ENCODE assay signal across 9 cellular contexts in the genomic region with DNA sequence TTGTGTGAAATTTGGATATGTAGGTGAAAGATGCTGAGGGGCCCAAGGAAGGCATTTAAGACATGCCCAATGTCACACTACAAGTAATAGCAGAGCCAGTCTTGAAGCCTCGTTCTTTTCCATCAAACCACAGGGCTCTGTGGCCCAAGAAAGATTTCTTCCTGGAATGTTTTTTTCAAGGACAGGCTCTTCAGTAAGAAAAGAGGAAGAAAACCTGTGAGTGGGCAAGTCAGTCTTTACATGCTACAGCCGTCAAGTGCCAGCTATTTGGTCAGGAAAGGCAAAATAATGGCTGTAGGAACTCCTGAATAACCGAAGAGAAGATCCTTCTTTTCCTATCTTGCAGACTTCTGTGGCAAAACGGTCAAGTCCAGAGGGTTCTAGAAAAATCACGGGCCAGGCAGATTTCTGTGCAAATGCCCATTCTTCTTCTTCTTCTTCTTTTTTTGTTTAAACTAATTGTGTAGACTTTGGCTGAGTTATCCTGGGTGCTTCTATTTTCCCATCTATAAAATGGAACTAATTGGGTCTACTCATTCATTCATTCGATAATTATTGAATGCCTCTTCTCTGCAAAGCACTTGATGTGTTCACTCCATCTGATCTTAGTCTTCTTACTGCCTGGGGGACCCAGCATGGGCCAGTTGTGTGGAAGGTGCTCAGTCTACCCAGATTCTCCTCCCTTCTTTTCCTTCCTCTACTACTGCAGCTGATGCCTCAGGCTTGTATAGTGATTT. TPM values are rescaled to one million over a fixed set of nuclear protein-coding genes. Genes with fewer than 3 reads are reported as not detected.
A peak's percentile ranks its signal among the peaks of the same experiment; 100 is the strongest.
DNase-seq lines count a peak whose midpoint lies in the region; TF ChIP-seq lines count a peak whose summit lies in the region.
"Had no signal": no experiment of that assay in that cellular context is flagged by ENCODE, and none has a peak within 500 bp of the region (broad histone marks: within the 10 kb centered on the region; RNA-seq: fewer than 3 reads in every experiment).

No MANE protein-coding gene starts in this region.

- no peak for DNase-seq in CD4-positive, alpha-beta memory T cell
- no peak for DNase-seq in SJCRH30
- no peak for DNase-seq in fibroblast of pulmonary artery (ENCODE audit: low read depth)
- no peak for DNase-seq in NOMO-1 treated with DMSO at 0.1 percent for 48 hours (lab: John Stamatoyannopoulos, UW; ENCODE audit: unreplicated experiment)
- DNase-seq in HAP-1 (ENCODE audit: low spot score in 2 of 2) = no peak
- no peak for DNase-seq in GM13977 (ENCODE audit: low spot score)
- DNase-seq in immature natural killer cell = no peak
- DNase-seq: NCI-H510A treated with DMSO at 0.1 percent for 48 hours had no signal

- no peak overlapping the region for H3K4me3 ChIP-seq in CD4-positive, alpha-beta memory T cell (ENCODE audit: low read length in 2 of 2)
- H3K4me3 ChIP-seq in SJCRH30 (peak overlapping the region; percentile 79), fibroblast of pulmonary artery (replicated peaks; ENCODE audit: low read depth, low read length) (peak overlapping the region; percentile 26), rectal smooth muscle tissue (ENCODE audit: low read length) (peak overlapping the region; percentile 44), HAP-1 (no peak overlapping the region)

- in situ Hi-C loops in HAP-1 (cut with MboI; ENCODE audit: low sequenced_read_pairs) (no loop called here), GM13977 (cut with MboI; ENCODE audit: low pct_unique_long_range_greater_than_20kb, low sequenced_read_pairs, unreplicated experiment) (no loop called here)

- no peaks in the 10 kb centered on the region for H3K9me3 ChIP-seq in CD4-positive, alpha-beta memory T cell (ENCODE audit: control insufficient read depth in 1 of 2, low read length in 2 of 2)
- H3K9me3 ChIP-seq in SJCRH30 (replicated peaks) (no peaks in the 10 kb centered on the region), HAP-1 (no peaks in the 10 kb centered on the region)

- no peaks in the 10 kb centered on the region for H3K36me3 ChIP-seq in CD4-positive, alpha-beta memory T cell (ENCODE audit: insufficient read depth, low read length)
- H3K36me3 ChIP-seq in SJCRH30 (peaks cover 21% of the 10 kb centered on the region), rectal smooth muscle tissue (ENCODE audit: control insufficient read depth, insufficient read depth, low read length) (no peaks in the 10 kb centered on the region), HAP-1 (replicated peaks) (peaks cover 30% of the 10 kb centered on the region)

- peaks cover 39% of the 10 kb centered on the region for H3K4me1 ChIP-seq in CD4-positive, alpha-beta memory T cell (ENCODE audit: insufficient read depth, low read length)
- H3K4me1 ChIP-seq in SJCRH30 = peaks cover 54% of the 10 kb centered on the region
- peaks cover 28% of the 10 kb centered on the region for H3K4me1 ChIP-seq in rectal smooth muscle tissue (ENCODE audit: control insufficient read depth, insufficient read depth, low read length)
- H3K4me1 ChIP-seq in HAP-1 = peaks cover 58% of the 10 kb centered on the region

- TF ChIP-seq CTCF in fibroblast of pulmonary artery (IDR thresholded peaks at IDR 0.05; ENCODE audit: low read length, missing control alignments) (no peak), GM13977 (IDR thresholded peaks at IDR 0.05; ENCODE audit: extremely low read depth, insufficient read depth, missing control alignments) (no peak)

- CTCF ChIA-PET in CD4-positive, alpha-beta memory T cell (lab: Charles Lee; ENCODE audit: partially characterized antibody) = interaction anchor here (30.0 kb wide), 1 partner anchor 76 kb away, joined by 1081 read pairs; no protein-coding TSS in a partner anchor

- H3K36me3 Mint-ChIP-seq in CD4-positive, alpha-beta memory T cell = peaks cover 3 to 11% of the 10 kb centered on the region in 2 donors
- H3K36me3 Mint-ChIP-seq in immature natural killer cell = peaks cover 0 to under 1% (median 0%) of the 10 kb centered on the region in 3 donors

- H3K9ac ChIP-seq in rectal smooth muscle tissue (ENCODE audit: low read length) = no peak overlapping the region

- H3K4me1 Mint-ChIP-seq in CD4-positive, alpha-beta memory T cell = peaks cover 21 to 73% (median 43%) of the 10 kb centered on the region in 4 donors
- H3K4me1 Mint-ChIP-seq in immature natural killer cell = peaks cover 32 to 45% of the 10 kb centered on the region in 2 donors

- H3K4me3 Mint-ChIP-seq in CD4-positive, alpha-beta memory T cell = peak overlapping the region in 3 of 8 donors; percentile 1 to 76 (median 45)
- H3K4me3 Mint-ChIP-seq in immature natural killer cell = no peak overlapping the region

- no peak overlapping the region for H3K27ac ChIP-seq in CD4-positive, alpha-beta memory T cell (ENCODE audit: low read depth, low read length)
- peak overlapping the region; percentile 99 for H3K27ac ChIP-seq in SJCRH30
- peak overlapping the region; percentile 90 for H3K27ac ChIP-seq in rectal smooth muscle tissue (ENCODE audit: low read depth, low read length)

- no peaks in the 10 kb centered on the region for H3K9me3 Mint-ChIP-seq in CD4-positive, alpha-beta memory T cell
- no peaks in the 10 kb centered on the region for H3K9me3 Mint-ChIP-seq in immature natural killer cell

- no peaks in the 10 kb centered on the region for H3K27me3 ChIP-seq in CD4-positive, alpha-beta memory T cell (ENCODE audit: insufficient read depth, low read length)
- H3K27me3 ChIP-seq in SJCRH30 (no peaks in the 10 kb centered on the region), rectal smooth muscle tissue (ENCODE audit: control insufficient read depth, insufficient read depth, low read length) (no peaks in the 10 kb centered on the region), HAP-1 (ENCODE audit: low read depth) (no peaks in the 10 kb centered on the region)

- H3K27ac Mint-ChIP-seq in CD4-positive, alpha-beta memory T cell = peak overlapping the region; percentile 1 to 83 (median 16)
- no peak overlapping the region for H3K27ac Mint-ChIP-seq in immature natural killer cell

- POLR2A ChIA-PET in CD4-positive, alpha-beta memory T cell (lab: Charles Lee; ENCODE audit: partially characterized antibody) = interaction anchor here (1.1 to 1.4 kb wide), 2 partner anchors 39 to 63 kb away, joined by 3 read pairs; no protein-coding TSS in a partner anchor

- intact Hi-C loops in CD4-positive, alpha-beta memory T cell (cut with micrococcal nuclease) = no loop called here

- peaks cover 3 to 4% of the 10 kb centered on the region in 2 donors for H3K27me3 Mint-ChIP-seq in CD4-positive, alpha-beta memory T cell
- H3K27me3 Mint-ChIP-seq in immature natural killer cell (ENCODE audit: low read depth in 3 of 3) = peaks cover 24 to 28% (median 27%) of the 10 kb centered on the region in 3 donors

RNA-seq across cellular contexts. Expression of a gene that starts 1.9 kb away (rescaled TPM):
- total RNA-seq in CD4-positive, alpha-beta memory T cell = 10 to 100 TPM; 89.6 to 98.0 TPM
- polyA plus RNA-seq in CD4-positive, alpha-beta memory T cell = 10 to 100 TPM in 1 of 2 donors, 1 to 10 TPM in 1; 8.9 to 20.1 TPM
- 332 and 336 TPM in 2 replicates for total RNA-seq in SJCRH30 (2014; rRNA removed; shearing (Covaris generic))
- 1 to 10 TPM in 1 of 3 donors, under 1 TPM in 1, not detected in 1; 0.28 to 2.5 TPM for polyA plus RNA-seq in immature natural killer cell

RNA-seq across cellular contexts. Expression of a gene that starts 30.2 kb away (rescaled TPM):
- total RNA-seq in CD4-positive, alpha-beta memory T cell = 1 to 10 TPM; 1.1 to 1.2 TPM
- polyA plus RNA-seq in CD4-positive, alpha-beta memory T cell = 1 to 10 TPM in 1 of 2 donors, under 1 TPM in 1; 0.69 to 1.1 TPM
- 33.5 and 43.2 TPM in 2 replicates for total RNA-seq in SJCRH30 (2014; rRNA removed; shearing (Covaris generic))
- polyA plus RNA-seq in immature natural killer cell = 1 to 10 TPM in 2 of 3 donors, under 1 TPM in 1; 0.28 to 1.3 (median 1.2) TPM

Comparison
In these comparisons a context has a peak if more than half of its experiments do, and no peak if none do; other contexts are left out.
1. H3K4me3 ChIP-seq: peak in SJCRH30 (single experiment), fibroblast of pulmonary artery (single experiment) and rectal smooth muscle tissue (single experiment); none in CD4-positive, alpha-beta memory T cell (0 of 2) and HAP-1 (single experiment).
2. H3K27ac Mint-ChIP-seq: peak in CD4-positive, alpha-beta memory T cell (7 of 7); none in immature natural killer cell (0 of 6).
3. RNA of a gene that starts 30.2 kb away (total RNA-seq): 33.5 to 43.2 TPM in SJCRH30; 1.1 to 1.2 TPM in CD4-positive, alpha-beta memory T cell; every median in the first group is over 10 times any median in the second.